In the genomic region with DNA sequence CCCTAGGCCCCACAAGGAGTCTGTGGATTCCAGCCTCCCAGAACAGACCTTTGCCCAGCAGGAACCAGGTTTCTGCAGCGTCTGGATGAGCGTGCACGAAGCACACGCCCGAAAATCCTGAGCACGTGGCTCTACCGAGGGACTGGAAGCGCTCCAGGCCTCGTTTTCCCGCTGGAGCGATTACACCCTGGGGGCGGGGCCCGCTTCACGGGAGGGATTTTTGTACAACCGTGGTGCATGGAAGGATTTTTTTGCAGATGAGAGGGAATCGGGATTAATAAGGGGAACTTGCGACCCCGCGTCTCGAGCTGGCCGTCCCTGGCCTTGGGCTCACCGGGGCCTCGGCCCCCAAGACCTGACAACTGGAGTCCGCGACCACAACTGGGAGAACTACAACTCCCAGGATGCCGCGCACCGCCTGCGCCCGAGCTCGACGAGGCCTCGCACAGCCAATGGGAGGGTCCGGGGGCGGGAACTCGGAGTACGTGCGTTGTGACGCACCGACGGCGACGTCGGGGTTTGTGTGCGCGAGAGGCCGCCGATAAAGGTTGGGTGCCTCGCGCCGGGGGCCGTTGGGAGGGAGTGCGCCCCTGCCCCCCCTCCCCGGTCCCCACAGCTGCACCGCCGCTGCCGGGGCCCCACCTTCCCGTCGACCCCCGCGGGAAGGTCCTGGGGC, we compare ENCODE assay signal across 8 cellular contexts. TPM values are rescaled to one million over a fixed set of nuclear protein-coding genes. Genes with fewer than 3 reads are reported as not detected.
A peak's percentile ranks its signal among the peaks of the same experiment; 100 is the strongest.
DNase-seq lines count a peak whose midpoint lies in the region; ATAC-seq and TF ChIP-seq lines count a peak whose summit lies in the region.

A gene (plus strand): TSS at position 518 of the 676 bp plus-strand sequence. CDS start 3,294 bp downstream, outside the sequence.

- H3K36me3 ChIP-seq in H7 (replicated peaks; ENCODE audit: control insufficient read depth, insufficient read depth, low read length) (no peaks in the 10 kb centered on the region), Loucy (ENCODE audit: insufficient read depth, low read length) (no peaks in the 10 kb centered on the region), RWPE2 (ENCODE audit: low read depth) (no peaks in the 10 kb centered on the region), neural cell (ENCODE audit: insufficient read depth, low read length) (no peaks in the 10 kb centered on the region)

- DNase-seq in EL = peak; percentile 98
- DNase-seq in H7 = peak; percentile 99
- peak; percentile 99 for DNase-seq in RWPE2 (ENCODE audit: low spot score)
- peak; percentile 99 for DNase-seq in activated effector memory CD4-positive, alpha-beta T cell treated with anti-CD3 and anti-CD28 coated beads, Interleukin-2, amount 50 U/mL, for 16 hours
- DNase-seq in fibroblast of villous mesenchyme (ENCODE audit: low read depth) = peak; percentile 98
- peak; percentile 97 to 98 for DNase-seq in stimulated activated naive CD8-positive, alpha-beta T cell treated with anti-CD3 and anti-CD28 coated beads, Interleukin-15, amount 100 ng/mL, for 72 hours

- peak; percentile 54 for TF ChIP-seq EP300 in neural cell (conservative IDR thresholded peaks at IDR 0.05; ENCODE audit: poor library complexity, severe bottlenecking)

- no peaks in the 10 kb centered on the region for H3K9me3 ChIP-seq in Loucy (ENCODE audit: insufficient read depth, low read depth, low read length)
- no peaks in the 10 kb centered on the region for H3K9me3 ChIP-seq in RWPE2 (ENCODE audit: severe bottlenecking)
- no peaks in the 10 kb centered on the region for H3K9me3 ChIP-seq in neural cell (ENCODE audit: low read length)

- H3K4me1 ChIP-seq in Loucy (ENCODE audit: insufficient read depth, low read length, poor library complexity, severe bottlenecking) = peaks cover 17% of the 10 kb centered on the region
- peaks cover 9% of the 10 kb centered on the region for H3K4me1 ChIP-seq in RWPE2 (ENCODE audit: insufficient read depth, poor library complexity, severe bottlenecking)

- H3K27ac ChIP-seq in RWPE2 (ENCODE audit: poor library complexity, severe bottlenecking) (peak within 1 kb of the TSS; percentile 77), neural cell (ENCODE audit: low read length) (peak within 1 kb of the TSS; percentile 98)

- peak within 1 kb of the TSS; percentile 96 to 97 for H3K4me3 Mint-ChIP-seq in stimulated activated naive CD8-positive, alpha-beta T cell treated with anti-CD3 and anti-CD28 coated beads, Interleukin-15, amount 100 ng/mL, for 72 hours

- no peak for TF ChIP-seq CTCF in Loucy (conservative IDR thresholded peaks at IDR 0.05; ENCODE audit: low read length)
- TF ChIP-seq CTCF in RWPE2 (IDR thresholded peaks at IDR 0.05; ENCODE audit: poor library complexity, severe bottlenecking) = no peak
- TF ChIP-seq CTCF in fibroblast of villous mesenchyme (IDR thresholded peaks at IDR 0.05; ENCODE audit: insufficient read depth, low read depth, low read length) = no peak
- no peak for TF ChIP-seq CTCF in neural cell (IDR thresholded peaks at IDR 0.05; ENCODE audit: poor library complexity, severe bottlenecking)

- peak within 1 kb of the TSS; percentile 89 for H3K9ac ChIP-seq in Loucy (ENCODE audit: low read depth, low read length, poor library complexity, severe bottlenecking)
- peak within 1 kb of the TSS; percentile 77 for H3K9ac ChIP-seq in neural cell (ENCODE audit: low read length)

- ATAC-seq in RWPE2 (ENCODE audit: low read depth) = peak; percentile 89
- ATAC-seq in stimulated activated naive CD8-positive, alpha-beta T cell treated with anti-CD3 and anti-CD28 coated beads, Interleukin-15, amount 100 ng/mL, for 72 hours = peak; percentile 95

- H3K9me2 ChIP-seq in Loucy (replicated peaks; ENCODE audit: low read depth, low read length) (no peaks in the 10 kb centered on the region), neural cell (ENCODE audit: insufficient read depth, low read length) (no peaks in the 10 kb centered on the region)

- TF ChIP-seq RAD21 in neural cell (conservative IDR thresholded peaks at IDR 0.05) = peak; percentile 21

- H3K79me2 ChIP-seq in Loucy (ENCODE audit: insufficient read depth, low read length) (peaks cover 19% of the 10 kb centered on the region), neural cell (replicated peaks; ENCODE audit: insufficient read depth, low read length) (peaks cover 8% of the 10 kb centered on the region)

- peak within 1 kb of the TSS; percentile 88 to 97 for H3K27ac Mint-ChIP-seq in stimulated activated naive CD8-positive, alpha-beta T cell treated with anti-CD3 and anti-CD28 coated beads, Interleukin-15, amount 100 ng/mL, for 72 hours

- no peaks in the 10 kb centered on the region for H3F3A ChIP-seq in Loucy (ENCODE audit: low read depth)
- H3F3A ChIP-seq in neural cell (ENCODE audit: insufficient read depth, low read length, poor library complexity, severe bottlenecking) = no peaks in the 10 kb centered on the region

- H3K4me2 ChIP-seq in Loucy (ENCODE audit: low read depth, low read length, poor library complexity, severe bottlenecking) = peak within 1 kb of the TSS; percentile 80
- H3K4me2 ChIP-seq in neural cell (ENCODE audit: low read length) = peak within 1 kb of the TSS; percentile 94

- H2AFZ ChIP-seq in Loucy (ENCODE audit: low read length) (peak within 1 kb of the TSS; percentile 94), neural cell (ENCODE audit: low read depth, low read length) (peak within 1 kb of the TSS; percentile 71)

- H3K4me3 ChIP-seq in H7 (ENCODE audit: insufficient read depth, low read depth, low read length) = peak within 1 kb of the TSS; percentile 51
- H3K4me3 ChIP-seq in Loucy (ENCODE audit: low read length, poor library complexity, severe bottlenecking) = peak within 1 kb of the TSS; percentile 81
- peak within 1 kb of the TSS; percentile 40 for H3K4me3 ChIP-seq in RWPE2 (ENCODE audit: severe bottlenecking)
- peak within 1 kb of the TSS; percentile 62 for H3K4me3 ChIP-seq in fibroblast of villous mesenchyme (ENCODE audit: low read depth, low read length)
- H3K4me3 ChIP-seq in neural cell (ENCODE audit: low read length) = peak within 1 kb of the TSS; percentile 66

- H4K20me1 ChIP-seq in Loucy (ENCODE audit: insufficient read depth, low read length, poor library complexity, severe bottlenecking) (peaks cover 6% of the 10 kb centered on the region), neural cell (ENCODE audit: insufficient read depth) (no peaks in the 10 kb centered on the region)

- H3K4me1 Mint-ChIP-seq in stimulated activated naive CD8-positive, alpha-beta T cell treated with anti-CD3 and anti-CD28 coated beads, Interleukin-15, amount 100 ng/mL, for 72 hours = peaks cover 44% of the 10 kb centered on the region

- no peaks in the 10 kb centered on the region for H3K9me3 Mint-ChIP-seq in stimulated activated naive CD8-positive, alpha-beta T cell treated with anti-CD3 and anti-CD28 coated beads, Interleukin-15, amount 100 ng/mL, for 72 hours

- H3K27me3 Mint-ChIP-seq in stimulated activated naive CD8-positive, alpha-beta T cell treated with anti-CD3 and anti-CD28 coated beads, Interleukin-15, amount 100 ng/mL, for 72 hours = no peaks in the 10 kb centered on the region

- H3K27me3 ChIP-seq in H7 (ENCODE audit: control insufficient read depth, insufficient read depth, low read length) (no peaks in the 10 kb centered on the region), Loucy (ENCODE audit: insufficient read depth, low read length, poor library complexity, severe bottlenecking) (no peaks in the 10 kb centered on the region), RWPE2 (ENCODE audit: insufficient read depth, poor library complexity, severe bottlenecking) (no peaks in the 10 kb centered on the region), neural cell (ENCODE audit: insufficient read depth, low read depth, low read length) (no peaks in the 10 kb centered on the region)

TF ChIP-seq in neural cell, 6 proteins besides CTCF, POLR2A, EP300 and RAD21:
- no peak for TF ChIP-seq SMC3 (conservative IDR thresholded peaks at IDR 0.05; ENCODE audit: poor library complexity)
- TF ChIP-seq, protein P1, sequence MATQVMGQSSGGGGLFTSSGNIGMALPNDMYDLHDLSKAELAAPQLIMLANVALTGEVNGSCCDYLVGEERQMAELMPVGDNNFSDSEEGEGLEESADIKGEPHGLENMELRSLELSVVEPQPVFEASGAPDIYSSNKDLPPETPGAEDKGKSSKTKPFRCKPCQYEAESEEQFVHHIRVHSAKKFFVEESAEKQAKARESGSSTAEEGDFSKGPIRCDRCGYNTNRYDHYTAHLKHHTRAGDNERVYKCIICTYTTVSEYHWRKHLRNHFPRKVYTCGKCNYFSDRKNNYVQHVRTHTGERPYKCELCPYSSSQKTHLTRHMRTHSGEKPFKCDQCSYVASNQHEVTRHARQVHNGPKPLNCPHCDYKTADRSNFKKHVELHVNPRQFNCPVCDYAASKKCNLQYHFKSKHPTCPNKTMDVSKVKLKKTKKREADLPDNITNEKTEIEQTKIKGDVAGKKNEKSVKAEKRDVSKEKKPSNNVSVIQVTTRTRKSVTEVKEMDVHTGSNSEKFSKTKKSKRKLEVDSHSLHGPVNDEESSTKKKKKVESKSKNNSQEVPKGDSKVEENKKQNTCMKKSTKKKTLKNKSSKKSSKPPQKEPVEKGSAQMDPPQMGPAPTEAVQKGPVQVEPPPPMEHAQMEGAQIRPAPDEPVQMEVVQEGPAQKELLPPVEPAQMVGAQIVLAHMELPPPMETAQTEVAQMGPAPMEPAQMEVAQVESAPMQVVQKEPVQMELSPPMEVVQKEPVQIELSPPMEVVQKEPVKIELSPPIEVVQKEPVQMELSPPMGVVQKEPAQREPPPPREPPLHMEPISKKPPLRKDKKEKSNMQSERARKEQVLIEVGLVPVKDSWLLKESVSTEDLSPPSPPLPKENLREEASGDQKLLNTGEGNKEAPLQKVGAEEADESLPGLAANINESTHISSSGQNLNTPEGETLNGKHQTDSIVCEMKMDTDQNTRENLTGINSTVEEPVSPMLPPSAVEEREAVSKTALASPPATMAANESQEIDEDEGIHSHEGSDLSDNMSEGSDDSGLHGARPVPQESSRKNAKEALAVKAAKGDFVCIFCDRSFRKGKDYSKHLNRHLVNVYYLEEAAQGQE (IDR thresholded peaks at IDR 0.05; ENCODE audit: borderline replicate concordance) = peak; percentile 60
- peak; percentile 95 for TF ChIP-seq POLR2AphosphoS5 (IDR thresholded peaks at IDR 0.05)
- no peak for TF ChIP-seq EZH2 (IDR thresholded peaks at IDR 0.05; ENCODE audit: borderline replicate concordance, insufficient read depth, low read length, poor library complexity, severe bottlenecking)
- peak; percentile 73 for TF ChIP-seq TAF1 (IDR thresholded peaks at IDR 0.05; ENCODE audit: low read depth)
- peak; percentile 92 for TF ChIP-seq MXI1 (conservative IDR thresholded peaks at IDR 0.05; ENCODE audit: poor library complexity, severe bottlenecking)
TF ChIP-seq in neural cell: peak in this region for 4.

RNA-seq across cellular contexts. Expression of the gene that starts here (rescaled TPM):
- total RNA-seq in H7 (2014; rRNA removed; shearing (Covaris generic)) = 5.8 and 8.1 TPM in 2 replicates
- total RNA-seq in fibroblast of villous mesenchyme = 0.86 and 2.6 TPM in 2 replicates
- polyA plus RNA-seq in neural cell = 0.37 and 0.68 TPM in 2 replicates
- polyA minus RNA-seq in neural cell = 1.5 and 1.9 TPM in 2 replicates

Comparison
In these comparisons a context has a peak if more than half of its experiments do, and no peak if none do; other contexts are left out.
1. Peak in every context shown above with its lines: DNase-seq, ATAC-seq, H3K4me3 ChIP-seq and H3K27ac ChIP-seq.